In genomic region chr18:48949606-48950535, GRCh38 we compare ENCODE assay signal across 8 cellular contexts. TPM values are rescaled to one million over a fixed set of nuclear protein-coding genes. Genes with fewer than 3 reads are reported as not detected.
DNase-seq lines count a peak whose midpoint lies in the region; ATAC-seq and TF ChIP-seq lines count a peak whose summit lies in the region.

No MANE protein-coding gene starts in this region.

- intact Hi-C loops in natural killer cell (cut with micrococcal nuclease) = loop anchor here (2.0 to 10.0 kb wide), 6 partner anchors 15 to 865 kb away; partner anchors contain the start of gene ACAA2

- H3K4me1 Mint-ChIP-seq in WTC11 = peaks cover 52% of the 10 kb centered on the region
- peaks cover 44 to 46% of the 10 kb centered on the region in 2 donors for H3K4me1 Mint-ChIP-seq in natural killer cell

- H3K4me3 ChIP-seq in Jurkat, Clone E6-1 (ENCODE audit: low read length) = peak overlapping the region; percentile 12
- peak overlapping the region; percentile 74 for H3K4me3 ChIP-seq in epithelial cell of proximal tubule (ENCODE audit: low read depth, low read length)

- peak overlapping the region; percentile 97 for H3K4me3 Mint-ChIP-seq in WTC11
- H3K4me3 Mint-ChIP-seq in natural killer cell = peak overlapping the region; percentile 94

- TF ChIP-seq CTCF in WTC11 (IDR thresholded peaks at IDR 0.05) = no peak
- TF ChIP-seq CTCF in epithelial cell of proximal tubule (conservative IDR thresholded peaks at IDR 0.05; ENCODE audit: low read depth, low read length) = no peak
- TF ChIP-seq CTCF in natural killer cell (IDR thresholded peaks at IDR 0.05) = no peak

- ATAC-seq in WTC11 = no peak
- ATAC-seq in natural killer cell = peak in 1 of 3 donors; percentile 5
- no peak for ATAC-seq in HG03196 (IDR thresholded peaks at IDR 0.05; ENCODE audit: unreplicated experiment)
- ATAC-seq in GM19328 (IDR thresholded peaks at IDR 0.05; ENCODE audit: unreplicated experiment) = no peak

- CTCF ChIA-PET in WTC11 (lab: Charles Lee) = no interaction called here

- POLR2A ChIA-PET in WTC11 (lab: Charles Lee) = interaction anchor here (1.5 kb wide), 1 partner anchor 19 kb away, joined by 4 read pairs; no protein-coding TSS in a partner anchor

- H3K36me3 Mint-ChIP-seq in WTC11 (peaks cover 31% of the 10 kb centered on the region), natural killer cell (peaks cover 20% of the 10 kb centered on the region)

- H3K9me3 Mint-ChIP-seq in WTC11 (no peaks in the 10 kb centered on the region), natural killer cell (no peaks in the 10 kb centered on the region)

- H3K27ac Mint-ChIP-seq in WTC11 (peak overlapping the region; percentile 91), natural killer cell (peak overlapping the region; percentile 95 to 99)

- DNase-seq in EL (peak; percentile 67), WTC11 (ENCODE audit: low spot score) (peak; percentile 66), epithelial cell of proximal tubule (ENCODE audit: low read depth) (no peak), natural killer cell (peak; percentile 42), SKM-1 (lab: John Stamatoyannopoulos, UW; ENCODE audit: unreplicated experiment) (no peak)
- DNase-seq in Jurkat, Clone E6-1 (ENCODE audit: low read depth, low spot score) = no peak

- no peaks in the 10 kb centered on the region; the same call in 1 of the 2 replicates for H3K27me3 Mint-ChIP-seq in WTC11 (ENCODE audit: low read depth)
- no peaks in the 10 kb centered on the region for H3K27me3 Mint-ChIP-seq in natural killer cell (ENCODE audit: low read depth in 2 of 2)

TF ChIP-seq in WTC11, 78 proteins besides CTCF, POLR2A, EP300 and RAD21 (continues in another document):
- TF ChIP-seq, protein P1, sequence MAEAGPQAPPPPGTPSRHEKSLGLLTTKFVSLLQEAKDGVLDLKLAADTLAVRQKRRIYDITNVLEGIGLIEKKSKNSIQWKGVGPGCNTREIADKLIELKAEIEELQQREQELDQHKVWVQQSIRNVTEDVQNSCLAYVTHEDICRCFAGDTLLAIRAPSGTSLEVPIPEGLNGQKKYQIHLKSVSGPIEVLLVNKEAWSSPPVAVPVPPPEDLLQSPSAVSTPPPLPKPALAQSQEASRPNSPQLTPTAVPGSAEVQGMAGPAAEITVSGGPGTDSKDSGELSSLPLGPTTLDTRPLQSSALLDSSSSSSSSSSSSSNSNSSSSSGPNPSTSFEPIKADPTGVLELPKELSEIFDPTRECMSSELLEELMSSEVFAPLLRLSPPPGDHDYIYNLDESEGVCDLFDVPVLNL (CRISPR knock-in tag; IDR thresholded peaks at IDR 0.05; ENCODE audit: borderline replicate concordance, low read depth) = 0 out of 2 replicates have a peak, but pooled peaks have one; percentile 8
- TF ChIP-seq, protein P2, sequence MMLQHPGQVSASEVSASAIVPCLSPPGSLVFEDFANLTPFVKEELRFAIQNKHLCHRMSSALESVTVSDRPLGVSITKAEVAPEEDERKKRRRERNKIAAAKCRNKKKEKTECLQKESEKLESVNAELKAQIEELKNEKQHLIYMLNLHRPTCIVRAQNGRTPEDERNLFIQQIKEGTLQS (CRISPR knock-in tag; conservative IDR thresholded peaks at IDR 0.05) = no peak
- TF ChIP-seq GTF2I (CRISPR knock-in tag; conservative IDR thresholded peaks at IDR 0.05) = no peak
- no peak for TF ChIP-seq SP1 (CRISPR knock-in tag; conservative IDR thresholded peaks at IDR 0.05)
- TF ChIP-seq ZNF232 (CRISPR knock-in tag; IDR thresholded peaks at IDR 0.05) = 0 out of 2 replicates have a peak, but pooled peaks have one; percentile 35
- no peak; the same call in 1 of the 2 replicates for TF ChIP-seq TP53 (CRISPR knock-in tag; IDR thresholded peaks at IDR 0.05)
- TF ChIP-seq, protein P3, sequence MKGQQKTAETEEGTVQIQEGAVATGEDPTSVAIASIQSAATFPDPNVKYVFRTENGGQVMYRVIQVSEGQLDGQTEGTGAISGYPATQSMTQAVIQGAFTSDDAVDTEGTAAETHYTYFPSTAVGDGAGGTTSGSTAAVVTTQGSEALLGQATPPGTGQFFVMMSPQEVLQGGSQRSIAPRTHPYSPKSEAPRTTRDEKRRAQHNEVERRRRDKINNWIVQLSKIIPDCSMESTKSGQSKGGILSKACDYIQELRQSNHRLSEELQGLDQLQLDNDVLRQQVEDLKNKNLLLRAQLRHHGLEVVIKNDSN (CRISPR knock-in tag; IDR thresholded peaks at IDR 0.05) = 0 out of 2 replicates have a peak, but pooled peaks have one; percentile 23
- TF ChIP-seq FOXP1 (CRISPR knock-in tag; IDR thresholded peaks at IDR 0.05; ENCODE audit: borderline replicate concordance) = 0 out of 2 replicates have a peak, but pooled peaks have one; percentile 41
- TF ChIP-seq, protein P4, sequence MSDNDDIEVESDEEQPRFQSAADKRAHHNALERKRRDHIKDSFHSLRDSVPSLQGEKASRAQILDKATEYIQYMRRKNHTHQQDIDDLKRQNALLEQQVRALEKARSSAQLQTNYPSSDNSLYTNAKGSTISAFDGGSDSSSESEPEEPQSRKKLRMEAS (CRISPR knock-in tag; IDR thresholded peaks at IDR 0.05) = 0 out of 2 replicates have a peak, but pooled peaks have one; percentile 26
- TF ChIP-seq, protein P5, sequence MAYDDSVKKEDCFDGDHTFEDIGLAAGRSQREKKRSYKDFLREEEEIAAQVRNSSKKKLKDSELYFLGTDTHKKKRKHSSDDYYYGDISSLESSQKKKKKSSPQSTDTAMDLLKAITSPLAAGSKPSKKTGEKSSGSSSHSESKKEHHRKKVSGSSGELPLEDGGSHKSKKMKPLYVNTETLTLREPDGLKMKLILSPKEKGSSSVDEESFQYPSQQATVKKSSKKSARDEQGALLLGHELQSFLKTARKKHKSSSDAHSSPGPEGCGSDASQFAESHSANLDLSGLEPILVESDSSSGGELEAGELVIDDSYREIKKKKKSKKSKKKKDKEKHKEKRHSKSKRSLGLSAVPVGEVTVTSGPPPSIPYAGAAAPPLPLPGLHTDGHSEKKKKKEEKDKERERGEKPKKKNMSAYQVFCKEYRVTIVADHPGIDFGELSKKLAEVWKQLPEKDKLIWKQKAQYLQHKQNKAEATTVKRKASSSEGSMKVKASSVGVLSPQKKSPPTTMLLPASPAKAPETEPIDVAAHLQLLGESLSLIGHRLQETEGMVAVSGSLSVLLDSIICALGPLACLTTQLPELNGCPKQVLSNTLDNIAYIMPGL (CRISPR knock-in tag; IDR thresholded peaks at IDR 0.05) = peak; percentile 33; the same call in 1 of the 2 replicates
- no peak for TF ChIP-seq IRF1 (CRISPR knock-in tag; IDR thresholded peaks at IDR 0.05)
- TF ChIP-seq NR1H2 (CRISPR knock-in tag; IDR thresholded peaks at IDR 0.05) = no peak
- TF ChIP-seq, protein P6, sequence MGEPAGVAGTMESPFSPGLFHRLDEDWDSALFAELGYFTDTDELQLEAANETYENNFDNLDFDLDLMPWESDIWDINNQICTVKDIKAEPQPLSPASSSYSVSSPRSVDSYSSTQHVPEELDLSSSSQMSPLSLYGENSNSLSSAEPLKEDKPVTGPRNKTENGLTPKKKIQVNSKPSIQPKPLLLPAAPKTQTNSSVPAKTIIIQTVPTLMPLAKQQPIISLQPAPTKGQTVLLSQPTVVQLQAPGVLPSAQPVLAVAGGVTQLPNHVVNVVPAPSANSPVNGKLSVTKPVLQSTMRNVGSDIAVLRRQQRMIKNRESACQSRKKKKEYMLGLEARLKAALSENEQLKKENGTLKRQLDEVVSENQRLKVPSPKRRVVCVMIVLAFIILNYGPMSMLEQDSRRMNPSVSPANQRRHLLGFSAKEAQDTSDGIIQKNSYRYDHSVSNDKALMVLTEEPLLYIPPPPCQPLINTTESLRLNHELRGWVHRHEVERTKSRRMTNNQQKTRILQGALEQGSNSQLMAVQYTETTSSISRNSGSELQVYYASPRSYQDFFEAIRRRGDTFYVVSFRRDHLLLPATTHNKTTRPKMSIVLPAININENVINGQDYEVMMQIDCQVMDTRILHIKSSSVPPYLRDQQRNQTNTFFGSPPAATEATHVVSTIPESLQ (CRISPR knock-in tag; IDR thresholded peaks at IDR 0.05) = no peak
- no peak for TF ChIP-seq NFATC4 (CRISPR knock-in tag; IDR thresholded peaks at IDR 0.05)
- no peak for TF ChIP-seq SMAD4 (CRISPR knock-in tag; IDR thresholded peaks at IDR 0.05)
- no peak for TF ChIP-seq SMAD3 (CRISPR knock-in tag; IDR thresholded peaks at IDR 0.05; ENCODE audit: borderline replicate concordance)
- TF ChIP-seq, protein P7, sequence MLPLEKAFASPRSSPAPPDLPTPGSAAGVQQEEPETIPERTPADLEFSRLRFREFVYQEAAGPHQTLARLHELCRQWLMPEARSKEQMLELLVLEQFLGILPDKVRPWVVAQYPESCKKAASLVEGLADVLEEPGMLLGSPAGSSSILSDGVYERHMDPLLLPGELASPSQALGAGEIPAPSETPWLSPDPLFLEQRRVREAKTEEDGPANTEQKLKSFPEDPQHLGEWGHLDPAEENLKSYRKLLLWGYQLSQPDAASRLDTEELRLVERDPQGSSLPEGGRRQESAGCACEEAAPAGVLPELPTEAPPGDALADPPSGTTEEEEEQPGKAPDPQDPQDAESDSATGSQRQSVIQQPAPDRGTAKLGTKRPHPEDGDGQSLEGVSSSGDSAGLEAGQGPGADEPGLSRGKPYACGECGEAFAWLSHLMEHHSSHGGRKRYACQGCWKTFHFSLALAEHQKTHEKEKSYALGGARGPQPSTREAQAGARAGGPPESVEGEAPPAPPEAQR (CRISPR knock-in tag; IDR thresholded peaks at IDR 0.05) = no peak
- no peak for TF ChIP-seq NR3C1 (CRISPR knock-in tag; conservative IDR thresholded peaks at IDR 0.05; ENCODE audit: low read depth)
- 0 out of 2 replicates have a peak, but pooled peaks have one; percentile 4 for TF ChIP-seq KAT7 (CRISPR knock-in tag; IDR thresholded peaks at IDR 0.05; ENCODE audit: borderline replicate concordance)
- 0 out of 2 replicates have a peak, but pooled peaks have one; percentile 7 for TF ChIP-seq HMGA2 (CRISPR knock-in tag; IDR thresholded peaks at IDR 0.05)
- TF ChIP-seq MYBL2 (CRISPR knock-in tag; IDR thresholded peaks at IDR 0.05) = 0 out of 2 replicates have a peak, but pooled peaks have one; percentile 64

RNA-seq across cellular contexts. Expression of gene SMAD7, which starts 0.9 kb away (rescaled TPM):
- not detected for polyA plus RNA-seq in Jurkat, Clone E6-1 (2012; ENCODE audit: insufficient read depth, insufficient read length)
- total RNA-seq in WTC11 (2021) = 26.7 to 44.7 TPM (median 29.5 TPM) in 3 replicates
- 17.4 and 30.4 TPM in 2 replicates for total RNA-seq in epithelial cell of proximal tubule
- 100 to 1,000 TPM; 127 to 204 (median 182) TPM for total RNA-seq in natural killer cell

Comparison
In these comparisons a context has a peak if more than half of its experiments do, and no peak if none do; other contexts are left out.
1. DNase-seq: peak in EL (single experiment), WTC11 (single experiment) and natural killer cell (single experiment); none in Jurkat, Clone E6-1 (single experiment), epithelial cell of proximal tubule (single experiment) and SKM-1 (single experiment).